ENCODE assay signal across 12 cellular contexts in the genomic region with DNA sequence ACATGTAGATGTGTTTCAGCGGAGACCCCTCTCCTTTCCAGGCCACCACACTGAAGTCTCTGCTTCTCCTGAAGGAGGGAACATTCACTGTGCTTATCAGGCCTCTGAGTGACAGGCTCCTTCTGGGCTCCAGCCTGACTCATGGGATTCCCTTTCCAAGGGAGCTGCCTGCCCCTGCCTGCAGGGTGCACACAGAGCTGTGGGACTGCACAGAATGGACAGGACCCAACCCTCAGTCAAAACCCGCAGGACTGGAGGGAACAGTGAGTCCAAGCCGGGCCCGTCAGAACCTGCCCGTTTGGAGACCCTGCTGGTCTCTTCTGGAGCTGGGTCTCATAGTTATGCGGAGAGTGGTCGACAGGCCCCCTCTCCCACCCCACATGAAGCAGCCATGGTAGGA. TPM values are rescaled to one million over a fixed set of nuclear protein-coding genes. Genes with fewer than 3 reads are reported as not detected.
A peak's percentile ranks its signal among the peaks of the same experiment; 100 is the strongest.
DNase-seq lines count a peak whose midpoint lies in the region; ATAC-seq and TF ChIP-seq lines count a peak whose summit lies in the region.
"Had no signal": no experiment of that assay in that cellular context is flagged by ENCODE, and none has a peak within 500 bp of the region (broad histone marks: within the 10 kb centered on the region; RNA-seq: fewer than 3 reads in every experiment).

No MANE protein-coding gene starts in this region.

- no peak for ATAC-seq in activated naive CD4-positive, alpha-beta T cell treated with anti-CD3 and anti-CD28 coated beads, Interleukin-2, amount 50 U/mL, for 72 hours
- no peak for ATAC-seq in HG03469 (IDR thresholded peaks at IDR 0.05; ENCODE audit: unreplicated experiment)

- H3K4me3 Mint-ChIP-seq in type B pancreatic cell: no peak overlapping the region
- H3K4me3 Mint-ChIP-seq: activated CD4-positive, alpha-beta memory T cell treated with anti-CD3 and anti-CD28 coated beads, Interleukin-2, amount 10 ng/mL, durations not matched to agents 7 days and 5 days had no signal

- H3K9me3 Mint-ChIP-seq in activated naive CD4-positive, alpha-beta T cell treated with anti-CD3 and anti-CD28 coated beads, Interleukin-2, amount 50 U/mL, for 72 hours: no peaks in the 10 kb centered on the region
- H3K9me3 Mint-ChIP-seq in type B pancreatic cell: no peaks in the 10 kb centered on the region
- H3K9me3 Mint-ChIP-seq: activated CD4-positive, alpha-beta memory T cell treated with anti-CD3 and anti-CD28 coated beads, Interleukin-2, amount 10 ng/mL, durations not matched to agents 7 days and 5 days had no signal

- peaks cover 9 to 10% of the 10 kb centered on the region in 2 donors for H3K36me3 Mint-ChIP-seq in activated naive CD4-positive, alpha-beta T cell treated with anti-CD3 and anti-CD28 coated beads, Interleukin-2, amount 50 U/mL, for 72 hours
- H3K36me3 Mint-ChIP-seq in type B pancreatic cell: peaks cover 29% of the 10 kb centered on the region

- peaks cover 0 to 79% of the 10 kb centered on the region in 2 donors for H3K4me1 ChIP-seq in right atrium auricular region

- TF ChIP-seq CTCF in right atrium auricular region (IDR thresholded peaks at IDR 0.05) (no peak), type B pancreatic cell (conservative IDR thresholded peaks at IDR 0.05) (no peak)

- no peak for DNase-seq in activated naive CD4-positive, alpha-beta T cell treated with anti-CD3 and anti-CD28 coated beads, Interleukin-2, amount 50 U/mL, for 72 hours (ENCODE audit: low spot score in 2 of 2)
- DNase-seq in activated naive CD4-positive, alpha-beta T cell treated with anti-CD3 and anti-CD28 coated beads, Interleukin-2, amount 50 U/mL, for 16 hours: no peak
- DNase-seq in amniotic stem cell (lab: John Stamatoyannopoulos, UW): peak; percentile 12
- no peak for DNase-seq in right atrium auricular region (ENCODE audit: low spot score)
- no peak for DNase-seq in type B pancreatic cell (ENCODE audit: extremely low spot score, unreplicated experiment)
- DNase-seq in activated effector memory CD4-positive, alpha-beta T cell treated with anti-CD3 and anti-CD28 coated beads, Interleukin-2, amount 50 U/mL, for 16 hours: no peak
- DNase-seq in activated CD8-positive, alpha-beta memory T cell treated with anti-CD3 and anti-CD28 coated beads, Interleukin-2, amount 50 U/mL, for 48 hours: no peak
- DNase-seq: activated CD4-positive, alpha-beta memory T cell treated with anti-CD3 and anti-CD28 coated beads, Interleukin-2, amount 10 ng/mL, durations not matched to agents 7 days and 5 days; BE2C; colonic mucosa; NCI-H1694 treated with DMSO at 0.1 percent for 48 hours had no signal

- peaks cover 76% of the 10 kb centered on the region for H3K36me3 ChIP-seq in right atrium auricular region
- H3K36me3 ChIP-seq: BE2C had no signal

- H3K27me3 ChIP-seq in right atrium auricular region: no peaks in the 10 kb centered on the region
- H3K27me3 ChIP-seq: BE2C, colonic mucosa had no signal

- H3K4me1 Mint-ChIP-seq in type B pancreatic cell (ENCODE audit: unreplicated experiment): peaks cover 26% of the 10 kb centered on the region

- H3K27ac Mint-ChIP-seq in activated naive CD4-positive, alpha-beta T cell treated with anti-CD3 and anti-CD28 coated beads, Interleukin-2, amount 50 U/mL, for 72 hours: peak overlapping the region; percentile 84 to 94
- H3K27ac Mint-ChIP-seq in type B pancreatic cell: peak overlapping the region; percentile 33
- H3K27ac Mint-ChIP-seq: activated CD4-positive, alpha-beta memory T cell treated with anti-CD3 and anti-CD28 coated beads, Interleukin-2, amount 10 ng/mL, durations not matched to agents 7 days and 5 days had no signal

- no peaks in the 10 kb centered on the region for H3K27me3 Mint-ChIP-seq in type B pancreatic cell
- H3K27me3 Mint-ChIP-seq: activated CD4-positive, alpha-beta memory T cell treated with anti-CD3 and anti-CD28 coated beads, Interleukin-2, amount 10 ng/mL, durations not matched to agents 7 days and 5 days had no signal

- H3K27ac ChIP-seq in right atrium auricular region: peak overlapping the region; percentile 54 to 68

- no peaks in the 10 kb centered on the region for H3K9me3 ChIP-seq in right atrium auricular region
- H3K9me3 ChIP-seq: BE2C, colonic mucosa had no signal

- H3K4me3 ChIP-seq in right atrium auricular region: no peak overlapping the region
- H3K4me3 ChIP-seq: colonic mucosa had no signal

RNA-seq across cellular contexts. Expression of gene PLAC9, which starts 32.6 kb away (rescaled TPM):
- total RNA-seq in activated naive CD4-positive, alpha-beta T cell treated with anti-CD3 and anti-CD28 coated beads, Interleukin-2, amount 50 U/mL, for 72 hours: not detected
- total RNA-seq in right atrium auricular region (10 to 100 TPM; 25.5 to 36.3 TPM), type B pancreatic cell (ENCODE audit: low replicate concordance) (8.2 TPM in 1 of 2 replicates, not detected in the other)
- total RNA-seq: activated CD4-positive, alpha-beta memory T cell treated with anti-CD3 and anti-CD28 coated beads, Interleukin-2, amount 10 ng/mL, durations not matched to agents 7 days and 5 days had no signal

RNA-seq across cellular contexts. Expression of gene ANXA11, which starts 40.2 kb away (rescaled TPM):
- 100 to 1,000 TPM; 218 to 304 TPM for total RNA-seq in activated naive CD4-positive, alpha-beta T cell treated with anti-CD3 and anti-CD28 coated beads, Interleukin-2, amount 50 U/mL, for 72 hours
- 100 to 1,000 TPM; 224 to 266 TPM for total RNA-seq in right atrium auricular region
- 122 and 248 TPM in 2 replicates for total RNA-seq in type B pancreatic cell (ENCODE audit: low replicate concordance)
